Comparison of ENCODE assay signal across 27 cellular contexts in the genomic region with DNA sequence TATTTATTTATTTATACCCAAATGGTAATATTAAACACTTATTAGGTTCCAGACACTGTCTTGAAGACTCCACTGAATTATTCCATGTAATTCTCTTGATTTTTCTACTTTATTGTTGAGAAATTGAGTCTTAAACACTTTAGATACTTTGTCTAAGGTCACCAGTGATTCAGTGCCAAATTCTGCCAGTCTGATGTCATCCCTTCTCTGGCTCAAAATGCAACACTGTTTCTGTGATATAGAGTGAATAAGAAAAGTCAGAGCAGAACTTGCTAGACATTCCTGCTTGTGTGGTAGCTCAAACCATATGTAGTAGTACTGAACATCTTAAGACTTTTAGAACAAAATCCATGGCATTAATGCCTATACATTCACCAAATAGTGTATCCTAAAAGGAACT.
"Had no signal": no experiment of that assay in that cellular context is flagged by ENCODE, and none has a peak within 500 bp of the region (broad histone marks: within the 10 kb centered on the region; RNA-seq: fewer than 3 reads in every experiment).

No MANE protein-coding gene starts in this region.

- H3K27ac ChIP-seq: esophagus muscularis mucosa, gastrocnemius medialis, neutrophil, ovary, prostate gland, transverse colon, uterus had no signal

- H3K4me3 ChIP-seq: esophagus muscularis mucosa, gastrocnemius medialis, ovary, prostate gland, transverse colon, uterus had no signal

- ATAC-seq: activated CD4-positive, alpha-beta T cell treated with anti-CD3 and anti-CD28 coated beads for 36 hours; activated naive CD4-positive, alpha-beta T cell treated with anti-CD3 and anti-CD28 coated beads, Interleukin-2, amount 50 U/mL, for 72 hours; activated T-cell treated with anti-CD3 and anti-CD28 coated beads, Interleukin-2, amount 50 U/mL, for 72 hours; gastrocnemius medialis; left colon; sciatic nerve had no signal

- H3K36me3 ChIP-seq: esophagus muscularis mucosa, gastrocnemius medialis, neutrophil, ovary, prostate gland, transverse colon, uterus had no signal

- H3K9me3 ChIP-seq: esophagus muscularis mucosa, gastrocnemius medialis, neutrophil, ovary, prostate gland, transverse colon, uterus had no signal

- H3K4me1 ChIP-seq: esophagus muscularis mucosa, gastrocnemius medialis, prostate gland, uterus had no signal

- DNase-seq: activated CD4-positive, alpha-beta T cell treated with anti-CD3 and anti-CD28 coated beads for 36 hours; activated CD4-positive, alpha-beta T cell treated with anti-CD3 and anti-CD28 coated beads, Interleukin-2, amount 50 U/mL, for 4 hours; activated CD4-positive, CD25-positive, alpha-beta regulatory T cell; activated naive CD4-positive, alpha-beta T cell; activated T-cell treated with anti-CD3 and anti-CD28 coated beads for 4 hours; activated T-cell treated with anti-CD3 and anti-CD28 coated beads, Interleukin-2, amount 50 U/mL, for 72 hours; anterior cingulate cortex; caudate nucleus; cortex of kidney; endodermal cell; gastrocnemius medialis; glutamatergic neuron; islet precursor cell; naive B cell; nephron progenitor cell; ovary; retina; stimulated activated naive CD4-positive, alpha-beta T cell treated with Interleukin-2 at 50 U/mL for 16 hours; T-helper 1 cell; transverse colon; uterus had no signal

- H3K27me3 ChIP-seq: esophagus muscularis mucosa, gastrocnemius medialis, neutrophil, ovary, transverse colon, uterus had no signal
